Comparison of ENCODE assay signal across 23 cellular contexts in genomic region chr5:109102291-109102690, GRCh38.
"Had no signal": no experiment of that assay in that cellular context is flagged by ENCODE, and none has a peak within 500 bp of the region (broad histone marks: within the 10 kb centered on the region; RNA-seq: fewer than 3 reads in every experiment).

No MANE protein-coding gene starts in this region.

- H3K4me2 ChIP-seq: hepatocyte, neural progenitor cell had no signal

- H3K9me3 ChIP-seq: psoas muscle, suprapubic skin, upper lobe of left lung had no signal

- H2AFZ ChIP-seq: hepatocyte, neural progenitor cell had no signal

- H3K27me3 ChIP-seq: brain microvascular endothelial cell, hepatocyte, neural progenitor cell, suprapubic skin, upper lobe of left lung had no signal

- H3K27ac ChIP-seq: brain microvascular endothelial cell, hepatocyte, neural progenitor cell, psoas muscle, suprapubic skin, upper lobe of left lung had no signal

- ATAC-seq: activated T-cell treated with anti-CD3 and anti-CD28 coated beads, Interleukin-2, amount 50 U/mL, for 4 hours; left cardiac atrium; naive thymus-derived CD4-positive, alpha-beta T cell; psoas muscle; right cardiac atrium had no signal

- DNase-seq: activated CD4-positive, alpha-beta T cell treated with anti-CD3 and anti-CD28 coated beads, Interleukin-2, amount 50 U/mL, for 1 hour; activated CD8-positive, alpha-beta memory T cell treated with anti-CD3 and anti-CD28 coated beads, Interleukin-2, amount 50 U/mL, for 4 hours; activated naive CD4-positive, alpha-beta T cell treated with anti-CD3 and anti-CD28 coated beads for 36 hours; activated T-cell treated with anti-CD3 and anti-CD28 coated beads, Interleukin-2, amount 50 U/mL, for 4 hours; anterior cingulate cortex; brain microvascular endothelial cell; central memory CD4-positive, alpha-beta T cell; cortex of kidney; erythroblast; left cardiac atrium; mesendoderm; naive thymus-derived CD4-positive, alpha-beta T cell; psoas muscle; right cardiac atrium; small intestine; stimulated activated CD4-positive, alpha-beta T cell treated with anti-CD3 and anti-CD28 coated beads, Interleukin-15, amount 100 ng/mL, for 24 hours; stimulated activated CD4-positive, alpha-beta T cell treated with anti-CD3 and anti-CD28 coated beads, Interleukin-2, amount 100 ng/mL, for 48 hours; T1000; upper lobe of left lung had no signal

- H3K9ac ChIP-seq: neural progenitor cell had no signal

- H3K4me3 ChIP-seq: hepatocyte, neural progenitor cell, psoas muscle, suprapubic skin, upper lobe of left lung had no signal

- H3K79me2 ChIP-seq: hepatocyte had no signal

- H3K36me3 ChIP-seq: brain microvascular endothelial cell, neural progenitor cell, suprapubic skin, upper lobe of left lung had no signal

- FAIRE-seq: endometrium, small intestine had no signal
